ENCODE assay signal across 18 cellular contexts in the genomic region with DNA sequence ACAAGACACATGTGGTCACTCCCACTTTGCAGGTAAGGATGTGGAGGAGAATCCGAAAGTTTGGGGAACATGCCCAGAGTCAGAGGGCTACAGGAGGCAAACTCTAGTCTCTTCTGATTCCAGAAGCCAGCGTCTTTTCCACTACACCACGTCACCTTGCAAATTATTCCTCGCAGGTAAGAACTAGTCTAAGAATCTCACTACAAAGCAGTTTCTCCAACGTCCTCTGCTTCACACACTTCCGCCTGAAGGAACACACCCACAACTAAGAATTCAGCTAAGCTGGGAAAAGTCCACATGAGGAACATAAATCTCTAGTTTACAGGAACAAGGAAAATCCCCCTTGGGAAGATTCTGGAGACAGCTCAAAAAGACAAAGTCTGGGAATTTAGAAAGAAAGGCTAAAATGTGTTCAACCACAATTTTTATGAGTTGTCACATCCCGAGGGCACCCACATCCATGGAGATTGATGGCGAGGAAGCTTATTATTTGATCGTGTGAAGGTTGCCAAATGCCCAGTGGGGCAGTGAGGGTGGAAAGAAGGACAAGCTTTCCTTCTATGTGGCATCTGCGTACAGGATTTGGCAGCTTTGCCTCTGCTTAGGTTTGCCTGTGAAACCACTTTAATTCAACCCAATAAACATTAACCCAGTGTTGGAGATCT.
"Had no signal": no experiment of that assay in that cellular context is flagged by ENCODE, and none has a peak within 500 bp of the region (broad histone marks: within the 10 kb centered on the region; RNA-seq: fewer than 3 reads in every experiment).

No MANE protein-coding gene starts in this region.

- DNase-seq: activated CD4-positive, alpha-beta T cell treated with anti-CD3 and anti-CD28 coated beads, Interleukin-2, amount 50 U/mL, for 1 hour; activated CD8-positive, alpha-beta memory T cell treated with anti-CD3 and anti-CD28 coated beads, Interleukin-2, amount 50 U/mL, for 4 hours; activated naive CD4-positive, alpha-beta T cell treated with anti-CD3 and anti-CD28 coated beads for 36 hours; activated T-cell treated with anti-CD3 and anti-CD28 coated beads, Interleukin-2, amount 50 U/mL, for 4 hours; anterior cingulate cortex; cortex of kidney; hippocampal formation; islet precursor cell; left ventricle myocardium inferior; naive thymus-derived CD8-positive, alpha-beta T cell; pancreas; spleen; stimulated activated naive B cell treated with anti-CD40 and anti-IgM and Interleukin-4, amounts not matched to agents 10 μg/mL and 1 μg/mL and 100 μg/mL, for 72 hours; upper lobe of right lung had no signal

- H3K4me3 ChIP-seq: esophagus muscularis mucosa, left ventricle myocardium inferior, pancreas, spleen, thoracic aorta, upper lobe of right lung had no signal

- ATAC-seq: activated CD4-positive, CD25-positive, alpha-beta regulatory T cell treated with anti-CD3 and anti-CD28 coated beads, Interleukin-2, amount 50 U/mL, for 24 hours; activated T-cell treated with anti-CD3 and anti-CD28 coated beads, Interleukin-2, amount 50 U/mL, for 4 hours; naive thymus-derived CD8-positive, alpha-beta T cell; pancreas; sciatic nerve; stimulated activated naive B cell treated with anti-CD40 and anti-IgM and Interleukin-4, amounts not matched to agents 10 μg/mL and 1 μg/mL and 100 μg/mL, for 72 hours; upper lobe of right lung had no signal

- H3K27ac ChIP-seq: esophagus muscularis mucosa, left ventricle myocardium inferior, pancreas, spleen, thoracic aorta, upper lobe of right lung had no signal

- FAIRE-seq: pancreas had no signal

- H3K27me3 ChIP-seq: pancreas, upper lobe of right lung had no signal

- H3K36me3 ChIP-seq: esophagus muscularis mucosa, left ventricle myocardium inferior, pancreas, spleen, thoracic aorta, upper lobe of right lung had no signal

- H3K4me1 ChIP-seq: esophagus muscularis mucosa, left ventricle myocardium inferior, pancreas, spleen, upper lobe of right lung had no signal

- H3K9me3 ChIP-seq: pancreas, upper lobe of right lung had no signal
